In genomic region chr1:168689726-168690602, GRCh38 we compare ENCODE assay signal across 12 cellular contexts. TPM values are rescaled to one million over a fixed set of nuclear protein-coding genes. Genes with fewer than 3 reads are reported as not detected.
DNase-seq lines count a peak whose midpoint lies in the region; ATAC-seq and TF ChIP-seq lines count a peak whose summit lies in the region.
"Had no signal": no experiment of that assay in that cellular context is flagged by ENCODE, and none has a peak within 500 bp of the region (broad histone marks: within the 10 kb centered on the region; RNA-seq: fewer than 3 reads in every experiment).

No MANE protein-coding gene starts in this region.

- ATAC-seq in left colon (peak; percentile 16), gastroesophageal sphincter (no peak)
- ATAC-seq: activated CD8-positive, alpha-beta T cell treated with anti-CD3 and anti-CD28 coated beads for 36 hours had no signal

- no peaks in the 10 kb centered on the region for H3K36me3 ChIP-seq in CD8-positive, alpha-beta memory T cell (ENCODE audit: insufficient read depth, low read length)
- no peaks in the 10 kb centered on the region for H3K36me3 ChIP-seq in gastroesophageal sphincter
- H3K36me3 ChIP-seq in PC-9 (ENCODE audit: low read depth), result no peaks in the 10 kb centered on the region

- no peak for TF ChIP-seq POLR2A in gastroesophageal sphincter (IDR thresholded peaks at IDR 0.05)

- H3K27ac Mint-ChIP-seq in CD8-positive, alpha-beta memory T cell, result no peak overlapping the region
- H3K27ac Mint-ChIP-seq: activated CD8-positive, alpha-beta T cell treated with anti-CD3 and anti-CD28 coated beads for 36 hours; dendritic cell treated with granulocyte-macrophage colony-stimulating factor and Interleukin-4, amounts not matched to agents 40 ng/mL and 50 ng/mL, for 4 days had no signal

- CTCF ChIA-PET in CD8-positive, alpha-beta memory T cell (lab: Charles Lee), result no interaction called here
- CTCF ChIA-PET in PC-9 (lab: Charles Lee), result no interaction called here

- H3K4me1 Mint-ChIP-seq in CD8-positive, alpha-beta memory T cell, result no peaks in the 10 kb centered on the region

- no peaks in the 10 kb centered on the region for H3K4me1 ChIP-seq in CD8-positive, alpha-beta memory T cell (ENCODE audit: insufficient read depth, low read length)
- peaks cover 0 to 39% (median 3%) of the 10 kb centered on the region in 3 donors for H3K4me1 ChIP-seq in gastroesophageal sphincter
- H3K4me1 ChIP-seq in PC-9 (replicated peaks; ENCODE audit: insufficient read depth), result no peaks in the 10 kb centered on the region

- in situ Hi-C loops in astrocyte of the spinal cord (cut with HindIII; ENCODE audit: low sequenced_read_pairs), result no loop called here

- no peaks in the 10 kb centered on the region for H3F3A ChIP-seq in PC-9 (ENCODE audit: insufficient read depth, low read depth)

- no peak overlapping the region for H3K4me3 Mint-ChIP-seq in CD8-positive, alpha-beta memory T cell
- H3K4me3 Mint-ChIP-seq: activated CD8-positive, alpha-beta T cell treated with anti-CD3 and anti-CD28 coated beads for 36 hours; dendritic cell treated with granulocyte-macrophage colony-stimulating factor and Interleukin-4, amounts not matched to agents 40 ng/mL and 50 ng/mL, for 4 days had no signal

- no peaks in the 10 kb centered on the region for H3K9me3 ChIP-seq in CD8-positive, alpha-beta memory T cell (ENCODE audit: low read length)
- H3K9me3 ChIP-seq in gastroesophageal sphincter, result no peaks in the 10 kb centered on the region
- H3K9me3 ChIP-seq in PC-9 (ENCODE audit: insufficient read depth, low read depth), result no peaks in the 10 kb centered on the region; the same call in 1 of the 2 replicates

- no peaks in the 10 kb centered on the region for H3K9me3 Mint-ChIP-seq in CD8-positive, alpha-beta memory T cell
- H3K9me3 Mint-ChIP-seq: activated CD8-positive, alpha-beta T cell treated with anti-CD3 and anti-CD28 coated beads for 36 hours; dendritic cell treated with granulocyte-macrophage colony-stimulating factor and Interleukin-4, amounts not matched to agents 40 ng/mL and 50 ng/mL, for 4 days had no signal

- H3K27ac ChIP-seq in CD8-positive, alpha-beta memory T cell (ENCODE audit: low read depth, low read length), result no peak overlapping the region
- H3K27ac ChIP-seq in gastroesophageal sphincter (peak overlapping the region in 1 of 4 donors; percentile 45), PC-9 (no peak overlapping the region)

- no peak for TF ChIP-seq EP300 in gastroesophageal sphincter (IDR thresholded peaks at IDR 0.05)

- H3K4me3 ChIP-seq in astrocyte of the spinal cord (ENCODE audit: low read depth, low read length), result no peak overlapping the region
- no peak overlapping the region for H3K4me3 ChIP-seq in CD8-positive, alpha-beta memory T cell (ENCODE audit: low read length)
- no peak overlapping the region for H3K4me3 ChIP-seq in gastroesophageal sphincter
- H3K4me3 ChIP-seq in PC-9, result no peak overlapping the region

- WGBS in gastroesophageal sphincter (ENCODE audit: low coverage in 1 of 2), 2 donors, result 33 to 51% methylated on average over 7 of the region's 8 CpGs

- intact Hi-C loops in left colon (cut with DNase I, micrococcal nuclease), result no loop called here
- intact Hi-C loops in PC-9 (cut with micrococcal nuclease; ENCODE audit: unreplicated experiment), result no loop called here

- peaks cover 0 to 25% of the 10 kb centered on the region in 2 donors for H3K27me3 Mint-ChIP-seq in CD8-positive, alpha-beta memory T cell
- H3K27me3 Mint-ChIP-seq: dendritic cell treated with granulocyte-macrophage colony-stimulating factor and Interleukin-4, amounts not matched to agents 40 ng/mL and 50 ng/mL, for 4 days had no signal

- peaks cover 0 to 4% (median 0%) of the 10 kb centered on the region in 3 donors for H3K36me3 Mint-ChIP-seq in CD8-positive, alpha-beta memory T cell

- H3K4me2 ChIP-seq in PC-9, result no peak overlapping the region

- TF ChIP-seq CTCF in astrocyte of the spinal cord (IDR thresholded peaks at IDR 0.05; ENCODE audit: low read depth, low read length) (no peak), gastroesophageal sphincter (IDR thresholded peaks at IDR 0.05) (no peak), PC-9 (conservative IDR thresholded peaks at IDR 0.05) (no peak)

- no peak overlapping the region for H2AFZ ChIP-seq in PC-9

- no TSS peak for BruUV-seq in PC-9 (replicated peaks; lab: Mats Ljungman, UMichigan)

- POLR2A ChIA-PET in CD8-positive, alpha-beta memory T cell (lab: Charles Lee), result no interaction called here
- POLR2A ChIA-PET in PC-9 (lab: Charles Lee; ENCODE audit: unreplicated experiment), result no interaction called here

- DNase-seq in LHCN-M2 (ENCODE audit: low read depth) (peak; percentile 4), astrocyte of the spinal cord (ENCODE audit: low read depth, low spot score) (peak; percentile 68), left colon (no peak), stromal cell of bone marrow (ENCODE audit: low read depth) (peak; percentile 18), PC-9 (no peak), activated gamma-delta T cell treated with Interleukin-2 at 50 U/mL for 16 hours (no peak)
- no peak for DNase-seq in CD8-positive, alpha-beta memory T cell
- DNase-seq: activated CD8-positive, alpha-beta T cell treated with anti-CD3 and anti-CD28 coated beads for 36 hours; activated naive CD4-positive, alpha-beta T cell treated with Interleukin-2 at 50 U/mL for 16 hours; NCI-H1930 had no signal

- no peaks in the 10 kb centered on the region for H4K20me1 ChIP-seq in PC-9 (ENCODE audit: insufficient read depth)

- no peaks in the 10 kb centered on the region for H3K27me3 ChIP-seq in CD8-positive, alpha-beta memory T cell (ENCODE audit: insufficient read depth, low read length, poor library complexity, severe bottlenecking)
- H3K27me3 ChIP-seq in gastroesophageal sphincter (no peaks in the 10 kb centered on the region), PC-9 (ENCODE audit: insufficient read depth, low read depth) (no peaks in the 10 kb centered on the region)

- H3K79me2 ChIP-seq in PC-9 (ENCODE audit: low read depth), result no peaks in the 10 kb centered on the region

- no peaks in the 10 kb centered on the region for H3K9me2 ChIP-seq in PC-9 (ENCODE audit: insufficient read depth)

RNA-seq across cellular contexts. Expression of gene DPT, which starts 39.0 kb away (rescaled TPM):
- total RNA-seq in LHCN-M2 (2014; rRNA removed) (not detected in 2 replicates), left colon (10 to 100 TPM; 11.1 to 30.9 TPM), gastroesophageal sphincter (100 to 1,000 TPM in 3 of 4 donors, 10 to 100 TPM in 1; 75.2 to 354 (median 130) TPM), PC-9 (2021) (not detected in 2 replicates)
- polyA plus RNA-seq in LHCN-M2 (2012), result not detected
- total RNA-seq in CD8-positive, alpha-beta memory T cell, result not detected
- not detected for polyA plus RNA-seq in CD8-positive, alpha-beta memory T cell
- total RNA-seq: activated CD8-positive, alpha-beta T cell treated with anti-CD3 and anti-CD28 coated beads for 36 hours had no signal

Comparison
In these comparisons a context has a peak if more than half of its experiments do, and no peak if none do; other contexts are left out.
1. DNase-seq: peak in LHCN-M2 (single experiment), astrocyte of the spinal cord (single experiment) and stromal cell of bone marrow (single experiment); none in left colon (0 of 2), CD8-positive, alpha-beta memory T cell (0 of 5), PC-9 (0 of 2) and activated gamma-delta T cell treated with Interleukin-2 at 50 U/mL for 16 hours (single experiment).
2. RNA of gene DPT, which starts 39.0 kb away (total RNA-seq): 75.2 to 354 TPM in gastroesophageal sphincter and 11.1 to 30.9 TPM in left colon; not detected in LHCN-M2, not detected in CD8-positive, alpha-beta memory T cell and not detected in PC-9; every median in the first group is over 10 times any median in the second.